1 cellular context compared by ENCODE assay signal in the genomic region with DNA sequence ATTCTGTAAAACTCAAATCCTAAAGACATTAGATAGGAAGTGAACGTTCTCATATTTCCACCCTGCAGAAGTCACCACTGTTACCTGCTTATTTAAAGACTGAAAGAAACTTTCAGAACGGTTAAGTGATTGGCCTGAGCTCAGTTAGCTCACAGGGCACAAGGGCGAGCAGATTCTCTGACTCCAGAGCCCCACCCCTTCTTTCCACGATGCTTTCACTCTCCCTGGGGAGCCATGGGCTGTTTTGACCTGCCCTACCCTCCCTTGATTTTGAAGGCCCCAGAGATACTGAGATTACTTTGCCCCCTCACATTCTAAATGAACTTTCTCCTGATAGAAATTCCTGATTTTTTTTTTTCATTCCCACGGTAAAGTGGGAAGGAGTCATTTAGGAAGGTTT.
TF ChIP-seq lines count a peak whose summit lies in the region.

No MANE protein-coding gene starts in this region.

TF ChIP-seq in WTC11, 78 proteins besides CTCF, POLR2A, EP300 and RAD21 (continued from another document):
- TF ChIP-seq, protein P1, sequence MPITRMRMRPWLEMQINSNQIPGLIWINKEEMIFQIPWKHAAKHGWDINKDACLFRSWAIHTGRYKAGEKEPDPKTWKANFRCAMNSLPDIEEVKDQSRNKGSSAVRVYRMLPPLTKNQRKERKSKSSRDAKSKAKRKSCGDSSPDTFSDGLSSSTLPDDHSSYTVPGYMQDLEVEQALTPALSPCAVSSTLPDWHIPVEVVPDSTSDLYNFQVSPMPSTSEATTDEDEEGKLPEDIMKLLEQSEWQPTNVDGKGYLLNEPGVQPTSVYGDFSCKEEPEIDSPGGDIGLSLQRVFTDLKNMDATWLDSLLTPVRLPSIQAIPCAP (CRISPR knock-in tag; IDR thresholded peaks at IDR 0.05) = no peak
- TF ChIP-seq ZSCAN18 (CRISPR knock-in tag; IDR thresholded peaks at IDR 0.05) (no peak), IRF2 (CRISPR knock-in tag; IDR thresholded peaks at IDR 0.05; ENCODE audit: borderline replicate concordance, low read depth) (no peak), ATF6 (CRISPR knock-in tag; IDR thresholded peaks at IDR 0.05) (no peak), FOXP4 (CRISPR knock-in tag; IDR thresholded peaks at IDR 0.05) (no peak), SP1 (CRISPR knock-in tag; conservative IDR thresholded peaks at IDR 0.05) (no peak), ATF2 (CRISPR knock-in tag; IDR thresholded peaks at IDR 0.05; ENCODE audit: borderline replicate concordance, low read depth) (no peak), PREB (CRISPR knock-in tag; IDR thresholded peaks at IDR 0.05; ENCODE audit: borderline replicate concordance) (no peak)
